ENCODE assay signal across 18 cellular contexts in the genomic region with DNA sequence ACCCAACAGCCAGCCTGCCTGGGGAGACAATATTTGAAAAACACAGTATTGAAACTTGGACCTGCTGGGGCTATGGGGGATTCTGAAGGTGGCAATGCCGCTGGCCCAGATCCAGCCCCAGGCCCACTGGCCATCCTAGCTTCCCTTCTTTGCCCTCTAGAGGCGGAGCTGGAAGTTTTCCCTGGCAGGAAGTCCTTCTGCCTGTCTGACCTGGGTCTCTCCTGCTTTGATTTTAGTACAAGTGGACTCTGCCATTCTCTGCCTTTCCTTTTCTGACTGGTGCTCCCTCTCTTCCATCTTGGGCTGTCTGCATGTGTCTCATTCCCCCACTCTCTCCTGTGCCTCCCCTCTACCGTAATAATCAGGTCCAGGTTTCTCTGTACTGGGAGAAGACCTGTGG. TPM values are rescaled to one million over a fixed set of nuclear protein-coding genes. Genes with fewer than 3 reads are reported as not detected.
A peak's percentile ranks its signal among the peaks of the same experiment; 100 is the strongest.
DNase-seq lines count a peak whose midpoint lies in the region; ATAC-seq and TF ChIP-seq lines count a peak whose summit lies in the region.
"Had no signal": no experiment of that assay in that cellular context is flagged by ENCODE, and none has a peak within 500 bp of the region (broad histone marks: within the 10 kb centered on the region; RNA-seq: fewer than 3 reads in every experiment).

No MANE protein-coding gene starts in this region.

- ATAC-seq in gastroesophageal sphincter = no peak
- ATAC-seq in GM18517 (IDR thresholded peaks at IDR 0.05; ENCODE audit: unreplicated experiment) = no peak
- ATAC-seq: activated naive CD8-positive, alpha-beta T cell treated with anti-CD3 and anti-CD28 coated beads, Interleukin-2, amount 50 U/mL, for 24 hours; esophagus mucosa; naive thymus-derived CD4-positive, alpha-beta T cell had no signal

- POLR2A ChIA-PET in HEK293 (lab: Yijun Ruan, JAX) = no interaction called here

- no peak overlapping the region for H3K27ac ChIP-seq in HEK293 (ENCODE audit: extremely low read depth, low read depth, low read length)
- peak overlapping the region; percentile 88 to 94 for H3K27ac ChIP-seq in ascending aorta
- peak overlapping the region in 3 of 4 donors; percentile 57 to 87 (median 79) for H3K27ac ChIP-seq in gastroesophageal sphincter
- H3K27ac ChIP-seq in skin epidermis = peak overlapping the region in 15 of 21 experiments; percentile 41 to 90 (median 81)

- TF ChIP-seq CTCF in HEK293 (tag by site-specific recombination; IDR thresholded peaks at IDR 0.05) = no peak
- no peak for TF ChIP-seq CTCF in ascending aorta (IDR thresholded peaks at IDR 0.05)
- TF ChIP-seq CTCF in gastroesophageal sphincter (IDR thresholded peaks at IDR 0.05) = no peak

- H3K27me3 ChIP-seq in ascending aorta = no peaks in the 10 kb centered on the region
- H3K27me3 ChIP-seq in gastroesophageal sphincter = peaks cover 11% of the 10 kb centered on the region

- CTCF ChIA-PET in HEK293 (lab: Yijun Ruan, JAX) = interaction anchor here (1.1 kb wide), 1 partner anchor 16 kb away, joined by 5 read pairs; no protein-coding TSS in a partner anchor

- 33 to 100% methylated on average over 1 to 2 of the region's 3 CpGs for WGBS in gastroesophageal sphincter (ENCODE audit: low coverage in 1 of 2), 2 donors

- H3K4me1 ChIP-seq in HEK293 (ENCODE audit: control insufficient read depth, insufficient read depth, low read length) (0 out of 2 replicates have a peak, but pooled peaks cover 3% of the 10 kb centered on the region), ascending aorta (peaks cover 26 to 71% of the 10 kb centered on the region in 2 donors), gastroesophageal sphincter (peaks cover 0 to 95% (median 49%) of the 10 kb centered on the region in 3 donors)

- DNase-seq in ascending aorta (ENCODE audit: low spot score in 2 of 2) (no peak), NCI-H774 (lab: John Stamatoyannopoulos, UW) (no peak), NCI-H510A treated with DMSO at 0.1 percent for 48 hours (lab: John Stamatoyannopoulos, UW) (no peak), SW480 (ENCODE audit: low spot score) (no peak)
- DNase-seq: activated CD4-positive, alpha-beta T cell treated with anti-CD3 and anti-CD28 coated beads, Interleukin-2, amount 10 ng/mL, durations not matched to agents 7 days and 5 days; activated naive CD8-positive, alpha-beta T cell treated with anti-CD3 and anti-CD28 coated beads, Interleukin-2, amount 50 U/mL, for 24 hours; activated T-cell treated with anti-CD3 and anti-CD28 coated beads, Interleukin-2, amount 50 U/mL, for 1 hour; hippocampal formation; naive thymus-derived CD4-positive, alpha-beta T cell; NCI-H1092 treated with DMSO at 0.1 percent for 48 hours; NCI-H2171; stimulated activated CD4-positive, alpha-beta T cell treated with anti-CD3 and anti-CD28 coated beads, Interleukin-2, amount 100 ng/mL, for 48 hours; T1000 had no signal

- H3K4me3 ChIP-seq in HEK293 (ENCODE audit: low read depth, low read length) (no peak overlapping the region), ascending aorta (no peak overlapping the region), gastroesophageal sphincter (no peak overlapping the region), skin epidermis (peak overlapping the region in 1 of 7 experiments; percentile 65)

- no peak for TF ChIP-seq EP300 in gastroesophageal sphincter (IDR thresholded peaks at IDR 0.05)

- H3K9me3 ChIP-seq in HEK293 (ENCODE audit: control insufficient read depth, insufficient read depth, low read depth, low read length) (no peaks in the 10 kb centered on the region), ascending aorta (no peaks in the 10 kb centered on the region), gastroesophageal sphincter (no peaks in the 10 kb centered on the region)

- no peak for TF ChIP-seq POLR2A in gastroesophageal sphincter (IDR thresholded peaks at IDR 0.05)

- H3K36me3 ChIP-seq in HEK293 (ENCODE audit: control insufficient read depth in 2 of 2, insufficient read depth in 1 of 2, low read length in 2 of 2) (peaks cover 0 to 43% of the 10 kb centered on the region in 2 experiments; a peak in 1 of 3 replicates), ascending aorta (no peaks in the 10 kb centered on the region), gastroesophageal sphincter (no peaks in the 10 kb centered on the region)

- intact Hi-C loops in ascending aorta (cut with DNase I) = no loop called here

TF ChIP-seq in HEK293, 187 proteins besides CTCF, POLR2A, EP300 and RAD21:
- TF ChIP-seq PRDM1 (tag by site-specific recombination; IDR thresholded peaks at IDR 0.05) (0 out of 2 replicates have a peak, but pooled peaks have one; percentile 6), ZBTB48 (tag by site-specific recombination; IDR thresholded peaks at IDR 0.05) (no peak)
- TF ChIP-seq, protein P1, sequence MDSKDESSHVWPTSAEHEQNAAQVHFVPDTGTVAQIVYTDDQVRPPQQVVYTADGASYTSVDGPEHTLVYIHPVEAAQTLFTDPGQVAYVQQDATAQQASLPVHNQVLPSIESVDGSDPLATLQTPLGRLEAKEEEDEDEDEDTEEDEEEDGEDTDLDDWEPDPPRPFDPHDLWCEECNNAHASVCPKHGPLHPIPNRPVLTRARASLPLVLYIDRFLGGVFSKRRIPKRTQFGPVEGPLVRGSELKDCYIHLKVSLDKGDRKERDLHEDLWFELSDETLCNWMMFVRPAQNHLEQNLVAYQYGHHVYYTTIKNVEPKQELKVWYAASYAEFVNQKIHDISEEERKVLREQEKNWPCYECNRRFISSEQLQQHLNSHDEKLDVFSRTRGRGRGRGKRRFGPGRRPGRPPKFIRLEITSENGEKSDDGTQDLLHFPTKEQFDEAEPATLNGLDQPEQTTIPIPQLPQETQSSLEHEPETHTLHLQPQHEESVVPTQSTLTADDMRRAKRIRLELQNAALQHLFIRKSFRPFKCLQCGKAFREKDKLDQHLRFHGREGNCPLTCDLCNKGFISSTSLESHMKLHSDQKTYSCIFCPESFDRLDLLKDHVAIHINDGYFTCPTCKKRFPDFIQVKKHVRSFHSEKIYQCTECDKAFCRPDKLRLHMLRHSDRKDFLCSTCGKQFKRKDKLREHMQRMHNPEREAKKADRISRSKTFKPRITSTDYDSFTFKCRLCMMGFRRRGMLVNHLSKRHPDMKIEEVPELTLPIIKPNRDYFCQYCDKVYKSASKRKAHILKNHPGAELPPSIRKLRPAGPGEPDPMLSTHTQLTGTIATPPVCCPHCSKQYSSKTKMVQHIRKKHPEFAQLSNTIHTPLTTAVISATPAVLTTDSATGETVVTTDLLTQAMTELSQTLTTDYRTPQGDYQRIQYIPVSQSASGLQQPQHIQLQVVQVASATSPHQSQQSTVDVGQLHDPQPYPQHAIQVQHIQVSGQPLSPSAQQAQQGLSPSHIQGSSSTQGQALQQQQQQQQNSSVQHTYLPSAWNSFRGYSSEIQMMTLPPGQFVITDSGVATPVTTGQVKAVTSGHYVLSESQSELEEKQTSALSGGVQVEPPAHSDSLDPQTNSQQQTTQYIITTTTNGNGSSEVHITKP (tag by site-specific recombination; IDR thresholded peaks at IDR 0.05) = 0 out of 2 replicates have a peak, but pooled peaks have one; percentile 51
TF ChIP-seq in HEK293: peak in this region for 2.

RNA-seq across cellular contexts. Expression of a gene that starts 3.6 kb away (rescaled TPM):
- total RNA-seq in ascending aorta (75.0 TPM), gastroesophageal sphincter (10 to 100 TPM in 3 of 4 donors, 1 to 10 TPM in 1; 6.7 to 33.5 (median 16.3) TPM)
- total RNA-seq: activated CD4-positive, alpha-beta T cell treated with anti-CD3 and anti-CD28 coated beads, Interleukin-2, amount 10 ng/mL, durations not matched to agents 7 days and 5 days had no signal

RNA-seq across cellular contexts. Expression of a gene that starts 32.7 kb away (rescaled TPM):
- total RNA-seq in ascending aorta (4.7 TPM), gastroesophageal sphincter (not detected)
- total RNA-seq: activated CD4-positive, alpha-beta T cell treated with anti-CD3 and anti-CD28 coated beads, Interleukin-2, amount 10 ng/mL, durations not matched to agents 7 days and 5 days had no signal

RNA-seq across cellular contexts. Expression of a gene that starts 46.3 kb away (rescaled TPM):
- total RNA-seq in ascending aorta (not detected), gastroesophageal sphincter (under 1 TPM in 2 of 4 donors, not detected in 2; 0.35 TPM)
- total RNA-seq: activated CD4-positive, alpha-beta T cell treated with anti-CD3 and anti-CD28 coated beads, Interleukin-2, amount 10 ng/mL, durations not matched to agents 7 days and 5 days had no signal
